10 cellular contexts compared by ENCODE assay signal in genomic region chr2:156338578-156338977, GRCh38. TPM values are rescaled to one million over a fixed set of nuclear protein-coding genes. Genes with fewer than 3 reads are reported as not detected.
DNase-seq lines count a peak whose midpoint lies in the region; ATAC-seq lines count a peak whose summit lies in the region.
"Had no signal": no experiment of that assay in that cellular context is flagged by ENCODE, and none has a peak within 500 bp of the region (broad histone marks: within the 10 kb centered on the region; RNA-seq: fewer than 3 reads in every experiment).

No MANE protein-coding gene starts in this region.

- no peaks in the 10 kb centered on the region for H3K27me3 ChIP-seq in iPS-18a (ENCODE audit: control insufficient read depth, insufficient read depth, low read length)

- peak overlapping the region; percentile 52 for H3K27ac Mint-ChIP-seq in activated CD8-positive, alpha-beta memory T cell treated with anti-CD3 and anti-CD28 coated beads, Interleukin-2, amount 10 ng/mL, durations not matched to agents 7 days and 5 days

- H3K9ac ChIP-seq in iPS-18a (ENCODE audit: low read length) = no peak overlapping the region

- no peaks in the 10 kb centered on the region for H3K27me3 Mint-ChIP-seq in activated CD8-positive, alpha-beta memory T cell treated with anti-CD3 and anti-CD28 coated beads, Interleukin-2, amount 10 ng/mL, durations not matched to agents 7 days and 5 days

- peaks cover 36% of the 10 kb centered on the region for H3K4me1 ChIP-seq in iPS-18a (ENCODE audit: control insufficient read depth, low read depth, low read length)

- CTCF ChIA-PET in activated CD8-positive, alpha-beta memory T cell treated with anti-CD3 and anti-CD28 coated beads, Interleukin-2, amount 10 ng/mL, durations not matched to agents 7 days and 5 days (lab: Charles Lee) = interaction anchor here (1.3 kb wide), 1 partner anchor 62 kb away, joined by 3 read pairs; no protein-coding TSS in a partner anchor

- H3K9me3 ChIP-seq in iPS-18a (ENCODE audit: control insufficient read depth, low read depth, low read length) = no peaks in the 10 kb centered on the region
- H3K9me3 ChIP-seq: mucosa of descending colon had no signal

- H3K4me3 ChIP-seq in iPS-18a (ENCODE audit: low read length) = peak overlapping the region; percentile 11
- H3K4me3 ChIP-seq: mucosa of descending colon, skin epidermis had no signal

- H3K9me3 Mint-ChIP-seq in activated CD8-positive, alpha-beta memory T cell treated with anti-CD3 and anti-CD28 coated beads, Interleukin-2, amount 10 ng/mL, durations not matched to agents 7 days and 5 days (ENCODE audit: low read depth) = no peaks in the 10 kb centered on the region

- no peak for DNase-seq in activated CD8-positive, alpha-beta memory T cell treated with anti-CD3 and anti-CD28 coated beads, Interleukin-2, amount 10 ng/mL, durations not matched to agents 7 days and 5 days
- DNase-seq in activated CD8-positive, alpha-beta memory T cell treated with anti-CD3 and anti-CD28 coated beads for 24 hours = no peak
- peak; percentile 19 for DNase-seq in NCI-H748 (lab: John Stamatoyannopoulos, UW; ENCODE audit: unreplicated experiment)
- DNase-seq in NCI-H446 (lab: John Stamatoyannopoulos, UW) = no peak
- DNase-seq in NCI-H1105 (lab: John Stamatoyannopoulos, UW) = no peak

- H3K4me3 Mint-ChIP-seq in activated CD8-positive, alpha-beta memory T cell treated with anti-CD3 and anti-CD28 coated beads, Interleukin-2, amount 10 ng/mL, durations not matched to agents 7 days and 5 days = no peak overlapping the region

- ATAC-seq in activated CD8-positive, alpha-beta memory T cell treated with anti-CD3 and anti-CD28 coated beads, Interleukin-2, amount 10 ng/mL, durations not matched to agents 7 days and 5 days = no peak
- ATAC-seq in HG03378 (IDR thresholded peaks at IDR 0.05; ENCODE audit: unreplicated experiment) = no peak
- ATAC-seq: mucosa of descending colon had no signal

- H3K36me3 ChIP-seq in iPS-18a (ENCODE audit: control insufficient read depth, low read depth, low read length) = no peaks in the 10 kb centered on the region

- peaks cover 44% of the 10 kb centered on the region for H3K4me1 Mint-ChIP-seq in activated CD8-positive, alpha-beta memory T cell treated with anti-CD3 and anti-CD28 coated beads, Interleukin-2, amount 10 ng/mL, durations not matched to agents 7 days and 5 days

- H3K36me3 Mint-ChIP-seq in activated CD8-positive, alpha-beta memory T cell treated with anti-CD3 and anti-CD28 coated beads, Interleukin-2, amount 10 ng/mL, durations not matched to agents 7 days and 5 days = no peaks in the 10 kb centered on the region

- H3K27ac ChIP-seq in iPS-18a (ENCODE audit: low read length) (no peak overlapping the region), temporal lobe (ENCODE audit: low read depth, low read length) (peak overlapping the region; percentile 73)

RNA-seq across cellular contexts. Expression of gene NR4A2, which starts 6.1 kb away (rescaled TPM):
- total RNA-seq in activated CD8-positive, alpha-beta memory T cell treated with anti-CD3 and anti-CD28 coated beads, Interleukin-2, amount 10 ng/mL, durations not matched to agents 7 days and 5 days = 10 to 100 TPM in 1 of 2 experiments, 1 to 10 TPM in 1; 3.2 to 14.8 TPM
- 6.1 TPM for total RNA-seq in temporal lobe
